Comparison of ENCODE assay signal across 13 cellular contexts in the genomic region with DNA sequence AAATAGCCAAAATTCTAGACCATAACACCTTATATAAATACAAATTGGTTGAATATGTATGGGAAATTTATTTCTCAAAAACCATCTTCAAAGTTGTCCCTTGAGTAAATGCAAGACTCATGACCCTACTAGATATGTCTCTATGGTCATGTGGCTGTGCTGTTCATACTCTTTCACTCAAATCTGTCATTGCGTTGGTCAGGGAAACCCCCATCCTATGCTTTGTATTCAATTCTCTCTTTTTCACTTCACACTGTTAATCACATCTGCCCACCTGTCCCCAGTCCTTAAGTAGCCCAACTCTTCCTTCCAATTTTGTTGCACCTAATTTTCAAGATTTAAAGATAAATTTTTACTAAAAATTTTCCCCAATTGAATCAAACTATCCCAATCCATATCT. TPM values are rescaled to one million over a fixed set of nuclear protein-coding genes. Genes with fewer than 3 reads are reported as not detected.
A peak's percentile ranks its signal among the peaks of the same experiment; 100 is the strongest.
DNase-seq lines count a peak whose midpoint lies in the region; ATAC-seq and TF ChIP-seq lines count a peak whose summit lies in the region.
"Had no signal": no experiment of that assay in that cellular context is flagged by ENCODE, and none has a peak within 500 bp of the region (broad histone marks: within the 10 kb centered on the region; RNA-seq: fewer than 3 reads in every experiment).

No MANE protein-coding gene starts in this region.

- H3K36me3 ChIP-seq in aorta (ENCODE audit: control insufficient read depth in 1 of 2, insufficient read depth in 2 of 2, low read length in 1 of 2) = no peaks in the 10 kb centered on the region
- H3K36me3 ChIP-seq: brain microvascular endothelial cell had no signal

- no peak overlapping the region for H3K4me3 ChIP-seq in GM12865 (ENCODE audit: low read depth, low read length)
- no peak overlapping the region for H3K4me3 ChIP-seq in aorta (ENCODE audit: low read length in 2 of 2)

- no peaks in the 10 kb centered on the region for H3K9me3 ChIP-seq in aorta (ENCODE audit: control insufficient read depth, low read length)

- DNase-seq in GM12865 (ENCODE audit: low read depth) (peak; percentile 56), aorta (no peak), activated gamma-delta T cell treated with Interleukin-2 at 50 U/mL for 16 hours (no peak)
- no peak for DNase-seq in stimulated activated CD4-positive, alpha-beta T cell treated with anti-CD3 and anti-CD28 coated beads, Interleukin-2, amount 100 ng/mL, for 48 hours
- DNase-seq: brain microvascular endothelial cell, erythroblast, HCEC 1CT, NCI-H2171 treated with DMSO at 0.1 percent for 48 hours, T-helper 9 cell had no signal

- ATAC-seq in GM19035 (IDR thresholded peaks at IDR 0.05; ENCODE audit: unreplicated experiment) (peak; percentile 98), HG02588 (IDR thresholded peaks at IDR 0.05; ENCODE audit: unreplicated experiment) (peak; percentile 99), HG03280 (IDR thresholded peaks at IDR 0.05; ENCODE audit: unreplicated experiment) (peak; percentile 98), esophagus mucosa (no peak), aorta (ENCODE audit: low FRiP score) (no peak)

- intact Hi-C loops in aorta (cut with DNase I) = no loop called here

- H3K27me3 ChIP-seq in aorta (ENCODE audit: control insufficient read depth in 1 of 2, insufficient read depth in 2 of 2, low read length in 1 of 2) = no peaks in the 10 kb centered on the region
- H3K27me3 ChIP-seq: brain microvascular endothelial cell had no signal

- H3K4me1 ChIP-seq in aorta (ENCODE audit: control insufficient read depth in 1 of 2, insufficient read depth in 2 of 2, low read length in 2 of 2) = no peaks in the 10 kb centered on the region

- no peak overlapping the region for H3K27ac ChIP-seq in aorta (ENCODE audit: low read depth in 1 of 2, low read length in 2 of 2)
- H3K27ac ChIP-seq: brain microvascular endothelial cell had no signal

- no peak for TF ChIP-seq CTCF in GM12865 (IDR thresholded peaks at IDR 0.05; ENCODE audit: insufficient read depth, low read depth, low read length, missing control alignments)

- 85 to 91% methylated on average over 1 of the region's 1 CpG for WGBS in aorta, 2 donors

RNA-seq across cellular contexts. Expression of gene RPS12, which starts 51.0 kb away (rescaled TPM):
- total RNA-seq in esophagus mucosa (1,299 TPM), aorta (100 to 1,000 TPM; 689 to 706 TPM)
- polyA plus RNA-seq in aorta = 1,000 to 10,000 TPM; 2,519 to 5,399 TPM

Comparison
In these comparisons a context has a peak if more than half of its experiments do, and no peak if none do; other contexts are left out.
1. ATAC-seq: peak in GM19035 (single experiment), HG02588 (single experiment) and HG03280 (single experiment); none in esophagus mucosa (single experiment) and aorta (single experiment).